9 cellular contexts compared by ENCODE assay signal in the genomic region with DNA sequence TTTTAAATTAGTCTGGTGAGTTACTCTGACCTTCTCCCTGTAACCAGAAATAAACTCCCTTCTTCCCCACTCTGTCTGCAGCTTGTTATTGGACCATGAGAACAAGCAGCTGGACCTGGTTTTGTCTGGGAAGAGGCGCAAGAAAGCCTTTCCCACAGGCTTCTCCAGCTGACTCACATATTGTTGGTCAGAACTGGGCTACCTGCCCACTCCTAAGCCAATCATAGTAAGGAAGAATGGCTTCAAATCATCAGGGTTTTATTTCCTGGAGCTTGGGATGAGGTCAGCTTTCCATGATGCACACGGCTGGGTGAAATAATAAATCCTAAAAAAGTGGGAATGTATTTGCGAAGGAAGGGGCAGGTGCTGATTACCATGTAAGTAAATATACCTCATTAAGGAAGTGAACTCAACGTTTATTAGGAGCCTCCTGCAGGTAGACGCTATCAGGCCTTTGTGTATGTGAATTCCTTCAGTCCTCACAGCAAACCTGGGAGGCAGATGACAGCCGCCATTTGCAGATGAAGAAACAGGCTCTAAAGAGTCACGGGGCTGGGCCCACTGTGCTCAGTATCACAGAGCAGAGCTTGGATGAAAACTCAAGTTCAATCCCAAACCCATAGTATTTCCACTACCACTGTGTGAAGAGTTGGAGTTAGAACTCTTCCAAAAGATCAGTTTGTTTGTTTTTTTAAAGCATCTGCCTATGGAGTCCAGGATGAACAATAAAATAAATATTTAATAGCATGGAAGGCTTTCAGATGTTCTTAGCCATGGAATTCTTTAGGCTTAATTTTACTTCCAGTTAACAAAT. TPM values are rescaled to one million over a fixed set of nuclear protein-coding genes. Genes with fewer than 3 reads are reported as not detected.
DNase-seq lines count a peak whose midpoint lies in the region; ATAC-seq and TF ChIP-seq lines count a peak whose summit lies in the region.
"Had no signal": no experiment of that assay in that cellular context is flagged by ENCODE, and none has a peak within 500 bp of the region (broad histone marks: within the 10 kb centered on the region; RNA-seq: fewer than 3 reads in every experiment).

No MANE protein-coding gene starts in this region.

- CTCF ChIA-PET in T-cell (lab: Charles Lee) = no interaction called here

- no peaks in the 10 kb centered on the region for H3K36me3 Mint-ChIP-seq in T-cell

- H3K27ac ChIP-seq in cingulate gyrus (ENCODE audit: low read depth, low read length) (peak overlapping the region; percentile 76), lung (ENCODE audit: low read depth in 1 of 2, low read length in 1 of 2) (peak overlapping the region; percentile 91 to 93)

- no peaks in the 10 kb centered on the region for H3K9me3 Mint-ChIP-seq in T-cell

- no peak overlapping the region for H3K27ac Mint-ChIP-seq in T-cell
- H3K27ac Mint-ChIP-seq: B cell had no signal

- no peaks in the 10 kb centered on the region for H3K27me3 ChIP-seq in lung (ENCODE audit: control insufficient read depth, insufficient read depth)

- no peak for TF ChIP-seq CTCF in lung (IDR thresholded peaks at IDR 0.05; ENCODE audit: control extremely low read depth, extremely low read depth)

- H3K9me3 ChIP-seq in lung (ENCODE audit: control insufficient read depth in 2 of 2, insufficient read depth in 1 of 2, low read length in 1 of 2) = no peaks in the 10 kb centered on the region

- DNase-seq in DMS79 treated with DMSO at 0.1 percent for 48 hours (lab: John Stamatoyannopoulos, UW) (peak; percentile 3), DMS79 (lab: John Stamatoyannopoulos, UW) (no peak), lung (ENCODE audit: low spot score) (peak; percentile 73), ureter (ENCODE audit: low spot score) (peak; percentile 85), T-cell (no peak), NK-92 (lab: John Stamatoyannopoulos, UW; ENCODE audit: unreplicated experiment) (no peak)

- WGBS in lung, 2 donors = 46 to 63% methylated on average over 7 of the region's 7 CpGs

- H3K4me3 ChIP-seq in lung = peak overlapping the region; percentile 6

- H3K27me3 Mint-ChIP-seq in T-cell = peaks cover 0 to 1% of the 10 kb centered on the region in 2 donors
- H3K27me3 Mint-ChIP-seq: B cell had no signal

- POLR2A ChIA-PET in T-cell (lab: Charles Lee) = no interaction called here

- peaks cover 8 to 17% of the 10 kb centered on the region in 2 donors for H3K4me1 ChIP-seq in lung (ENCODE audit: control insufficient read depth in 2 of 2, insufficient read depth in 2 of 2, low read length in 2 of 2)

- H3K4me3 Mint-ChIP-seq in T-cell = no peak overlapping the region

- H3K4me1 Mint-ChIP-seq in T-cell = peaks cover 9 to 12% (median 12%) of the 10 kb centered on the region in 3 donors

- peak; percentile 25 for ATAC-seq in lung (ENCODE audit: insufficient read depth, low FRiP score)
- no peak for ATAC-seq in HG02623 (IDR thresholded peaks at IDR 0.05; ENCODE audit: unreplicated experiment)
- ATAC-seq in T-cell (replicated peaks in 1 of 4) = no peak

- H3K36me3 ChIP-seq in lung (ENCODE audit: control insufficient read depth in 2 of 2, insufficient read depth in 2 of 2, low read length in 2 of 2) = no peaks in the 10 kb centered on the region

RNA-seq across cellular contexts. Expression of gene IL15RA, which starts 32.7 kb away (rescaled TPM):
- total RNA-seq in lung = 10 to 100 TPM; 13.2 to 40.0 TPM
- 10 to 100 TPM; 25.5 to 67.7 TPM for polyA plus RNA-seq in lung
- 13.5 TPM for total RNA-seq in ureter
- 10 to 100 TPM; 10.1 to 18.2 (median 10.8) TPM for total RNA-seq in T-cell

RNA-seq across cellular contexts. Expression of gene FBH1, which starts 54.6 kb away (rescaled TPM):
- 10 to 100 TPM; 85.3 to 93.2 TPM for total RNA-seq in lung
- 10 to 100 TPM; 39.4 to 42.2 TPM for polyA plus RNA-seq in lung
- 70.8 TPM for total RNA-seq in ureter
- total RNA-seq in T-cell = 10 to 100 TPM; 72.8 to 95.5 (median 86.2) TPM

RNA-seq across cellular contexts. Expression of gene ANKRD16, which starts 54.9 kb away (rescaled TPM):
- total RNA-seq in lung (10 to 100 TPM in 1 of 2 donors, 1 to 10 TPM in 1; 7.7 to 14.0 TPM), ureter (10.2 TPM), T-cell (10 to 100 TPM in 1 of 5 donors, 1 to 10 TPM in 4; 4.7 to 11.5 (median 9.1) TPM)
- polyA plus RNA-seq in lung = 1 to 10 TPM; 4.5 to 5.0 TPM

Comparison
In these comparisons a context has a peak if more than half of its experiments do, and no peak if none do; other contexts are left out.
1. DNase-seq: peak in DMS79 treated with DMSO at 0.1 percent for 48 hours (single experiment), lung (single experiment) and ureter (single experiment); none in DMS79 (single experiment), T-cell (0 of 34) and NK-92 (single experiment).